22 cellular contexts compared by ENCODE assay signal in the genomic region with DNA sequence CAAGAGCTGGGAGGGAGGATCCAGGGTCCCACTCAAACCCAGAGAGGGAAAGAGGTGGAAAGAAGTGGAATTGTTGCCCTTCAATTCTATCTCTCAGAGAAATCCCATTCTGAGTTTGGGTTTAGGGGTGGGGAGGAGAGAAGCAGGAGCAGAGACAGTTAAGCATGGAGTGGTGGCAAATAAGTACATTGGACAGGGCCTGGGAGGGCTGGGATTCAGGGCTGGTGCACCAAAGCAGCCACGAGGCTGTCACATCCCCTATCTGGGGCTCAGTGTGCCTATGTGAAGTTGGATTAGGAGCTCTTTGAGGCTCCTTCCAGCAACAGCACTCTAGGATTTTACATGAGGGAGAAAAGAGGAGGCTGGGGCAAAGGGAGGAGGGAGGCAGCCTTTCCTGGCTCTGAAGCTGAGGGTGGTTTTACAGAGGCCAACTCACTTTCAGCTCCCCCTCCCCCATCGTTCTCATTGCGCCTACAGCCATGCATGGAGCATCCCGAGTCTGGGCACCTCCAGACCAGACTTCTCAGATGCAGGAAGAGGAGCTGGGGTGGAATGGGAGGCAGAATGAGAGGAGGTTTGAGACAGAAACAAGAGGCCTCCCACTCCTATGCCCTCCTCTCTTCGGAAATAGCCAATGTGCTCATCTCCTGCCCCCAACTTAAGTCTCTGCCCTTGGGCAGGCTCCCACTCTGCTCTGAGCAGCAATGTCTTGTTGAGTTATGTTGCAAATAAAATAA. TPM values are rescaled to one million over a fixed set of nuclear protein-coding genes. Genes with fewer than 3 reads are reported as not detected.
A peak's percentile ranks its signal among the peaks of the same experiment; 100 is the strongest.
DNase-seq lines count a peak whose midpoint lies in the region; ATAC-seq, FAIRE-seq and TF ChIP-seq lines count a peak whose summit lies in the region.
"Had no signal": no experiment of that assay in that cellular context is flagged by ENCODE, and none has a peak within 500 bp of the region (broad histone marks: within the 10 kb centered on the region; RNA-seq: fewer than 3 reads in every experiment).

No MANE protein-coding gene starts in this region.

- H4K20me1 ChIP-seq in K562 (replicated peaks; ENCODE audit: control insufficient read depth, insufficient read depth, low read length) = peaks cover 5% of the 10 kb centered on the region; the same call in 1 of the 2 replicates
- H4K20me1 ChIP-seq: BLaER1 had no signal

- no peak for FAIRE-seq in K562 (lab: Jason Lieb, UNC)
- FAIRE-seq: G401.6, HTR-8/SVneo had no signal

- DNase-seq in right lobe of liver (no peak), K562 (ENCODE audit: extremely low read depth in 1 of 4, low spot score in 3 of 4) (no peak), left kidney (ENCODE audit: low read depth, low spot score) (peak; percentile 52), NCI-H82 treated with DMSO at 0.1 percent for 48 hours (lab: John Stamatoyannopoulos, UW; ENCODE audit: unreplicated experiment) (no peak), GM19240 (ENCODE audit: insufficient read length, low spot score) (no peak)
- DNase-seq: CD8-positive, alpha-beta T cell; DMS79; NCI-H1436 treated with DMSO at 0.1 percent for 48 hours; NCI-H2081; NCI-H510A treated with DMSO at 0.1 percent for 48 hours had no signal

- ATAC-seq in right lobe of liver (no peak), K562 (peak; percentile 27; the same call in 1 of the 3 replicates), GM19035 (IDR thresholded peaks at IDR 0.05; ENCODE audit: unreplicated experiment) (no peak), HG03442 (IDR thresholded peaks at IDR 0.05; ENCODE audit: unreplicated experiment) (no peak)
- ATAC-seq: CD8-positive, alpha-beta T cell; Panc1 had no signal

- H3K4me1 ChIP-seq in liver (ENCODE audit: control insufficient read depth in 4 of 4, insufficient read depth in 4 of 4, low read length in 3 of 4) = peaks cover 2 to 17% (median 14%) of the 10 kb centered on the region in 4 donors
- H3K4me1 ChIP-seq in right lobe of liver = peaks cover 0 to 11% (median 5%) of the 10 kb centered on the region in 4 donors
- peaks cover 0 to 23% of the 10 kb centered on the region in 2 experiments; a peak in 1 of 5 replicates for H3K4me1 ChIP-seq in K562 (replicated peaks in 1 of 2; ENCODE audit: control insufficient read depth in 2 of 2, insufficient read depth in 2 of 2, low read length in 2 of 2)
- H3K4me1 ChIP-seq: BLaER1 had no signal

- H3K36me3 ChIP-seq in liver (ENCODE audit: control insufficient read depth in 4 of 4, insufficient read depth in 3 of 4, low read depth in 1 of 4, low read length in 3 of 4) (no peaks in the 10 kb centered on the region), right lobe of liver (no peaks in the 10 kb centered on the region), K562 (ENCODE audit: control insufficient read depth, insufficient read depth, low read length) (no peaks in the 10 kb centered on the region)
- H3K36me3 ChIP-seq: BLaER1 had no signal

- CTCF ChIA-PET in K562 (lab: Yijun Ruan, JAX; ENCODE audit: low intra/inter-chr PET ratio) = no interaction called here

- intact Hi-C loops in right lobe of liver (cut with DNase I) = no loop called here
- intact Hi-C loops in K562 (cut with micrococcal nuclease) = no loop called here

- 39% methylated on average over 5 of the region's 5 CpGs for WGBS in liver
- 27% methylated on average over 5 of the region's 5 CpGs for WGBS in right lobe of liver (ENCODE audit: insufficient coverage, low coverage, low lambda C conversion rate, missing lambda C conversion rate)
- WGBS in K562 (ENCODE audit: insufficient coverage, low coverage, missing lambda C conversion rate) = 1% methylated on average over 5 of the region's 5 CpGs

- TF ChIP-seq RAD21 in liver (IDR thresholded peaks at IDR 0.05) (no peak), K562 (CRISPR knock-in tag; conservative IDR thresholded peaks at IDR 0.05 in 1 of 2, IDR thresholded peaks at IDR 0.05 in 1 of 2) (no peak)

- TF ChIP-seq EP300 in K562 (IDR thresholded peaks at IDR 0.05; ENCODE audit: low read length) = no peak

- H3K9me3 ChIP-seq in liver (ENCODE audit: control insufficient read depth in 4 of 4, low read length in 3 of 4) = no peaks in the 10 kb centered on the region
- no peaks in the 10 kb centered on the region for H3K9me3 ChIP-seq in right lobe of liver
- H3K9me3 ChIP-seq in K562 (replicated peaks; ENCODE audit: control insufficient read depth, insufficient read depth, low read depth, low read length) = no peaks in the 10 kb centered on the region

- POLR2A ChIA-PET in K562 (lab: Yijun Ruan, JAX) = interaction anchor here (0.7 to 1.2 kb wide), 3 partner anchors 10 to 182 kb away, joined by 3 to 4 read pairs (median 3); no protein-coding TSS in a partner anchor

- H3K4me2 ChIP-seq in K562 (ENCODE audit: insufficient read depth, low read length) = no peak overlapping the region
- H3K4me2 ChIP-seq: BLaER1 had no signal

- H3K9ac ChIP-seq in liver (ENCODE audit: low read depth in 1 of 2, low read length in 2 of 2) (no peak overlapping the region), K562 (ENCODE audit: insufficient read depth in 1 of 2, low read depth in 2 of 2, low read length in 2 of 2) (no peak overlapping the region)
- H3K9ac ChIP-seq: BLaER1 had no signal

- no peaks in the 10 kb centered on the region for H3K9me1 ChIP-seq in K562 (ENCODE audit: control insufficient read depth, insufficient read depth, low read length)

- no peaks in the 10 kb centered on the region for H3K79me2 ChIP-seq in K562 (ENCODE audit: control insufficient read depth, insufficient read depth, low read length)

- no peak overlapping the region for H3K4me3 ChIP-seq in liver (ENCODE audit: low read depth in 1 of 3, low read length in 3 of 3)
- no peak overlapping the region for H3K4me3 ChIP-seq in right lobe of liver
- H3K4me3 ChIP-seq in K562 = no peak overlapping the region
- H3K4me3 ChIP-seq: BLaER1 had no signal

- H3K27me3 ChIP-seq in liver (ENCODE audit: control insufficient read depth in 4 of 4, insufficient read depth in 4 of 4, low read length in 3 of 4) = peaks cover 2 to 21% (median 13%) of the 10 kb centered on the region in 4 donors
- peaks cover 7 to 32% of the 10 kb centered on the region in 2 donors for H3K27me3 ChIP-seq in right lobe of liver
- peaks cover 24 to 47% of the 10 kb centered on the region in 2 experiments; a peak in 3 of 5 replicates for H3K27me3 ChIP-seq in K562 (ENCODE audit: control insufficient read depth in 2 of 2, insufficient read depth in 2 of 2, low read length in 2 of 2)

- BruUV-seq in K562 (replicated peaks; lab: Mats Ljungman, UMichigan) = no TSS peak

- TF ChIP-seq POLR2A in right lobe of liver (IDR thresholded peaks at IDR 0.05) = no peak
- no peak for TF ChIP-seq POLR2A in K562 (conservative IDR thresholded peaks at IDR 0.05)

- in situ Hi-C loops in K562 (cut with MboI) = no loop called here

- H3K27ac ChIP-seq in liver (ENCODE audit: low read depth in 1 of 2, low read length in 2 of 2) (no peak overlapping the region), right lobe of liver (no peak overlapping the region), K562 (ENCODE audit: extremely low read depth, low read depth, low read length) (no peak overlapping the region)
- H3K27ac ChIP-seq: BLaER1, HL-60 had no signal

- H2AFZ ChIP-seq in K562 (ENCODE audit: low read depth, low read length) = no peak overlapping the region

- TF ChIP-seq CTCF in liver (IDR thresholded peaks at IDR 0.05; ENCODE audit: low read depth, low read length, missing input control) = no peak
- no peak for TF ChIP-seq CTCF in right lobe of liver (IDR thresholded peaks at IDR 0.05)
- no peak for TF ChIP-seq CTCF in K562 (IDR thresholded peaks at IDR 0.05 in 2 of 3, conservative IDR thresholded peaks at IDR 0.05 in 1 of 3; ENCODE audit: insufficient read depth in 2 of 3, low read depth in 1 of 3, low read length in 3 of 3)

TF ChIP-seq in liver, 16 proteins besides CTCF, POLR2A, EP300 and RAD21 (continues in another document):
- TF ChIP-seq TAF1 (conservative IDR thresholded peaks at IDR 0.05) (no peak), YY1 (IDR thresholded peaks at IDR 0.05) (no peak)

TF ChIP-seq in K562, 482 proteins besides CTCF, POLR2A, EP300 and RAD21 (continues in another document):
- no peak for TF ChIP-seq ZNF644 (tag; IDR thresholded peaks at IDR 0.05; ENCODE audit: low read depth)
- TF ChIP-seq ZNF274 (IDR thresholded peaks at IDR 0.05; ENCODE audit: borderline replicate concordance, low read depth, low read length) = no peak
- TF ChIP-seq NFRKB (IDR thresholded peaks at IDR 0.05; ENCODE audit: low read depth) = no peak
- 0 out of 2 replicates have a peak, but pooled peaks have one; percentile 30 for TF ChIP-seq EHMT2 (IDR thresholded peaks at IDR 0.05)

RNA-seq across cellular contexts. Expression of a gene that starts 3.0 kb away (rescaled TPM):
- under 1 TPM; under 0.01 to 0.17 TPM for total RNA-seq in liver
- polyA plus RNA-seq in liver = not detected
- total RNA-seq in right lobe of liver = not detected
- not detected in 2 replicates for total RNA-seq in K562 (2011; cell fraction: chromatin; rRNA removed; ENCODE audit: low replicate concordance)
- total RNA-seq in K562 (2011; cell fraction: nucleolus; rRNA removed) = not detected in 2 replicates
- not detected in 2 replicates for total RNA-seq in K562 (2011; cell fraction: nucleoplasm; rRNA removed)
- not detected in 2 replicates for total RNA-seq in K562 (2014; rRNA removed)
- total RNA-seq in K562 (2014; rRNA removed; fragmentation: Illumina TruSeq; extraction: Trizol) = not detected in 2 replicates
- total RNA-seq in K562 (2015; rRNA removed; fragmentation: Illumina TruSeq; extraction: Trizol) = not detected in 2 replicates
- total RNA-seq in K562 (2021) = not detected in 2 replicates
- 0.06 TPM in 1 of 2 replicates, not detected in the other for polyA plus RNA-seq in K562 (2011; rRNA removed)
- polyA plus RNA-seq in K562 (2011; cell fraction: cytosol; rRNA removed) = not detected in 2 replicates
- 0.15 TPM in 1 of 2 replicates, not detected in the other for polyA plus RNA-seq in K562 (2011; cell fraction: nucleus; rRNA removed)
- not detected in 2 replicates for polyA plus RNA-seq in K562 (2012)
- polyA plus RNA-seq in K562 (2014; fragmentation: Illumina TruSeq; extraction: Trizol) = not detected in 2 replicates
- polyA plus RNA-seq in K562 (2014; fragmentation: Nextera tagmentation; extraction: Ambion mirVana) = not detected
- polyA plus RNA-seq in K562 (2014; rRNA removed) = not detected in 2 replicates
- not detected in 2 replicates for polyA minus RNA-seq in K562 (2011; rRNA and poly(A)+ RNA removed)
- not detected in 2 replicates for polyA minus RNA-seq in K562 (2011; cell fraction: cytosol; rRNA and poly(A)+ RNA removed)
- polyA minus RNA-seq in K562 (2011; cell fraction: nucleus; rRNA and poly(A)+ RNA removed) = not detected in 2 replicates
- total RNA-seq: A172; CD8-positive, alpha-beta T cell; H4; M059J; SK-MEL-5 had no signal
